In genomic region chr16:82782715-82783251, GRCh38 we compare ENCODE assay signal across 15 cellular contexts.
DNase-seq lines count a peak whose midpoint lies in the region; ATAC-seq and TF ChIP-seq lines count a peak whose summit lies in the region.
"Had no signal": no experiment of that assay in that cellular context is flagged by ENCODE, and none has a peak within 500 bp of the region (broad histone marks: within the 10 kb centered on the region; RNA-seq: fewer than 3 reads in every experiment).

No MANE protein-coding gene starts in this region.

- H3K27ac ChIP-seq in GM23338 (ENCODE audit: low read depth) (no peak overlapping the region), heart right ventricle (peak overlapping the region in 8 of 10 donors; percentile 5 to 56 (median 39)), neuronal stem cell (replicated peaks; ENCODE audit: low read length) (no peak overlapping the region)

- H3K79me1 ChIP-seq in neuronal stem cell (ENCODE audit: low read depth, low read length): no peaks in the 10 kb centered on the region

- H2BK15ac ChIP-seq in neuronal stem cell (ENCODE audit: low read length): no peak overlapping the region

- no peaks in the 10 kb centered on the region for H3K79me2 ChIP-seq in GM23338 (replicated peaks; ENCODE audit: insufficient read depth)

- no peak overlapping the region for H2AK5ac ChIP-seq in neuronal stem cell (ENCODE audit: low read depth, low read length)

- intact Hi-C loops in heart right ventricle (cut with DNase I): no loop called here

- no peak overlapping the region for H4K91ac ChIP-seq in neuronal stem cell (ENCODE audit: low read depth, low read length, poor library complexity)

- H3K9ac ChIP-seq in neuronal stem cell (ENCODE audit: low read depth, low read length, poor library complexity): no peak overlapping the region

- no peak overlapping the region for H3K4me3 Mint-ChIP-seq in GM23338
- H3K4me3 Mint-ChIP-seq: activated B cell treated with CpG ODN at 0.5 μM for 24 hours; activated naive CD4-positive, alpha-beta T cell treated with anti-CD3 and anti-CD28 coated beads, Interleukin-2, amount 50 U/mL, for 24 hours had no signal

- H3K4ac ChIP-seq in neuronal stem cell (ENCODE audit: low read length): no peak overlapping the region

- DNase-seq in GM23338 (ENCODE audit: low spot score) (peak; percentile 66), NCI-H69 (lab: John Stamatoyannopoulos, UW) (peak; percentile 91), heart right ventricle (peak; percentile 21 to 24), neuronal stem cell (ENCODE audit: low spot score) (peak; percentile 12), GM03348 (ENCODE audit: low spot score) (no peak), DMS114 treated with DMSO at 0.1 percent for 48 hours (lab: John Stamatoyannopoulos, UW; ENCODE audit: unreplicated experiment) (no peak), LoVo (ENCODE audit: low spot score) (no peak)
- DNase-seq: activated B cell treated with CpG ODN at 0.5 μM for 24 hours, BE2C, cerebellar nuclear complex, DND-41, hypothalamus, NCI-H1436 treated with DMSO at 0.1 percent for 48 hours had no signal

- no peaks in the 10 kb centered on the region for H4K20me1 ChIP-seq in GM23338 (replicated peaks; ENCODE audit: insufficient read depth)

- H3K9me3 ChIP-seq in heart right ventricle (no peaks in the 10 kb centered on the region), neuronal stem cell (replicated peaks in 1 of 2; ENCODE audit: control insufficient read depth in 2 of 2, insufficient read depth in 1 of 2, low read depth in 1 of 2, low read length in 2 of 2) (no peaks in the 10 kb centered on the region)
- H3K9me3 ChIP-seq: BE2C had no signal

- H3K4me3 ChIP-seq in GM23338 (no peak overlapping the region), heart right ventricle (no peak overlapping the region), neuronal stem cell (ENCODE audit: low read length in 2 of 2) (no peak overlapping the region)

- H3K18ac ChIP-seq in neuronal stem cell (ENCODE audit: low read length): peak overlapping the region; percentile 15

- H3K23ac ChIP-seq in neuronal stem cell (ENCODE audit: low read depth, low read length, poor library complexity): no peak overlapping the region

- H2BK12ac ChIP-seq in neuronal stem cell (ENCODE audit: low read length): no peak overlapping the region

- TF ChIP-seq CTCF in GM23338 (conservative IDR thresholded peaks at IDR 0.05; ENCODE audit: low read depth in 2 of 2) (no peak), heart right ventricle (IDR thresholded peaks at IDR 0.05) (no peak)

- WGBS in heart right ventricle, 2 donors: 26 to 27% methylated on average over 11 of the region's 11 CpGs
- WGBS in neuronal stem cell (ENCODE audit: extremely low coverage in 2 of 2, insufficient read length in 2 of 2, insufficient replicate concordance in 1 of 2), 2 donors: no CpG with 5 or more reads among the region's 11 CpGs

- H3K36me3 Mint-ChIP-seq in GM23338 (ENCODE audit: low read depth): no peaks in the 10 kb centered on the region
- H3K36me3 Mint-ChIP-seq: activated naive CD4-positive, alpha-beta T cell treated with anti-CD3 and anti-CD28 coated beads, Interleukin-2, amount 50 U/mL, for 24 hours had no signal

- no peak overlapping the region for H3K27ac Mint-ChIP-seq in GM23338
- H3K27ac Mint-ChIP-seq: activated naive CD4-positive, alpha-beta T cell treated with anti-CD3 and anti-CD28 coated beads, Interleukin-2, amount 50 U/mL, for 24 hours had no signal

- H2AFZ ChIP-seq in GM23338: peak overlapping the region; percentile 76; the same call in 1 of the 2 replicates
- no peak overlapping the region for H2AFZ ChIP-seq in neuronal stem cell (ENCODE audit: low read length)

- H3K4me1 Mint-ChIP-seq in GM23338: peaks cover 21% of the 10 kb centered on the region
- H3K4me1 Mint-ChIP-seq: activated naive CD4-positive, alpha-beta T cell treated with anti-CD3 and anti-CD28 coated beads, Interleukin-2, amount 50 U/mL, for 24 hours had no signal

- H3K4me2 ChIP-seq in GM23338 (peak overlapping the region; percentile 61), neuronal stem cell (ENCODE audit: insufficient read depth, low read length, poor library complexity, severe bottlenecking) (no peak overlapping the region)

- H3K9me2 ChIP-seq in GM23338 (ENCODE audit: insufficient read depth): no peaks in the 10 kb centered on the region

- no peaks in the 10 kb centered on the region for H3F3A ChIP-seq in GM23338 (replicated peaks; ENCODE audit: low read depth)

- no peak overlapping the region for H3K14ac ChIP-seq in neuronal stem cell (ENCODE audit: low read length)

- no peaks in the 10 kb centered on the region for H3K9me3 Mint-ChIP-seq in GM23338
- H3K9me3 Mint-ChIP-seq: activated B cell treated with CpG ODN at 0.5 μM for 24 hours; activated naive CD4-positive, alpha-beta T cell treated with anti-CD3 and anti-CD28 coated beads, Interleukin-2, amount 50 U/mL, for 24 hours had no signal

- no peaks in the 10 kb centered on the region for H3K36me3 ChIP-seq in GM23338 (ENCODE audit: insufficient read depth)
- peaks cover 0 to 3% (median 0%) of the 10 kb centered on the region in 9 donors for H3K36me3 ChIP-seq in heart right ventricle
- H3K36me3 ChIP-seq in neuronal stem cell (replicated peaks in 1 of 2; ENCODE audit: control insufficient read depth in 2 of 2, insufficient read depth in 2 of 2, low read length in 2 of 2): no peaks in the 10 kb centered on the region
- H3K36me3 ChIP-seq: BE2C had no signal

- no peak overlapping the region for H2BK120ac ChIP-seq in neuronal stem cell (ENCODE audit: low read depth, low read length)

- ATAC-seq in GM23338: peak; percentile 81
- ATAC-seq in heart right ventricle: peak; percentile 44 to 78 (median 70)
- no peak for ATAC-seq in GM21515 (IDR thresholded peaks at IDR 0.05; ENCODE audit: unreplicated experiment)

- peaks cover under 1% of the 10 kb centered on the region for H3K27me3 Mint-ChIP-seq in GM23338 (ENCODE audit: insufficient read depth, low read depth, poor library complexity)
- H3K27me3 Mint-ChIP-seq: activated B cell treated with CpG ODN at 0.5 μM for 24 hours had no signal

- no peak overlapping the region for H4K8ac ChIP-seq in neuronal stem cell (ENCODE audit: low read depth, low read length)

- H3K27me3 ChIP-seq in GM23338 (ENCODE audit: insufficient read depth): no peaks in the 10 kb centered on the region
- H3K27me3 ChIP-seq in heart right ventricle: no peaks in the 10 kb centered on the region
- peaks cover 0 to 6% (median 0%) of the 10 kb centered on the region in 3 experiments for H3K27me3 ChIP-seq in neuronal stem cell (ENCODE audit: control insufficient read depth in 3 of 3, insufficient read depth in 3 of 3, low read depth in 1 of 3, low read length in 3 of 3)
- H3K27me3 ChIP-seq: BE2C had no signal

- H2BK5ac ChIP-seq in neuronal stem cell (ENCODE audit: low read length): no peak overlapping the region

- H3K4me1 ChIP-seq in GM23338 (ENCODE audit: insufficient read depth) (peaks cover 18% of the 10 kb centered on the region), heart right ventricle (peaks cover 4 to 47% (median 26%) of the 10 kb centered on the region in 9 donors), neuronal stem cell (ENCODE audit: control insufficient read depth in 2 of 2, insufficient read depth in 1 of 2, low read depth in 1 of 2, low read length in 2 of 2) (peaks cover 0 to 6% of the 10 kb centered on the region in 2 donors)
- H3K4me1 ChIP-seq: BE2C had no signal

TF ChIP-seq in GM23338, 12 proteins besides CTCF, POLR2A, EP300 and RAD21 (continues in another document):
- TF ChIP-seq CREB1 (CRISPR knock-in tag; IDR thresholded peaks at IDR 0.05; ENCODE audit: low read depth) (no peak), STAT1 (IDR thresholded peaks at IDR 0.05; ENCODE audit: unreplicated experiment) (no peak), EZH2phosphoT487 (IDR thresholded peaks at IDR 0.05; ENCODE audit: unreplicated experiment) (no peak), ZNF114 (CRISPR knock-in tag; IDR thresholded peaks at IDR 0.05) (no peak), NANOG (IDR thresholded peaks at IDR 0.05; ENCODE audit: borderline replicate concordance) (no peak), JUNB (IDR thresholded peaks at IDR 0.05; ENCODE audit: unreplicated experiment) (no peak), ZNF331 (CRISPR knock-in tag; IDR thresholded peaks at IDR 0.05; ENCODE audit: low read depth) (no peak), ETS1 (IDR thresholded peaks at IDR 0.05) (no peak), REST (IDR thresholded peaks at IDR 0.05; ENCODE audit: unreplicated experiment) (no peak), POLR2AphosphoS5 (IDR thresholded peaks at IDR 0.05; ENCODE audit: low read depth) (no peak)

Comparison
In these comparisons a context has a peak if more than half of its experiments do, and no peak if none do; other contexts are left out.
1. DNase-seq: peak in GM23338 (single experiment), NCI-H69 (single experiment), heart right ventricle (2 of 2) and neuronal stem cell (single experiment); none in GM03348 (single experiment), DMS114 treated with DMSO at 0.1 percent for 48 hours (single experiment) and LoVo (single experiment).
2. H3K27ac ChIP-seq: peak in heart right ventricle (8 of 10); none in GM23338 (single experiment) and neuronal stem cell (single experiment).